Comparison of ENCODE assay signal across 7 cellular contexts in genomic region chr19:14283813-14284520, GRCh38.
A peak's percentile ranks its signal among the peaks of the same experiment; 100 is the strongest.
DNase-seq lines count a peak whose midpoint lies in the region; ATAC-seq and TF ChIP-seq lines count a peak whose summit lies in the region.
"Not testable (repeated sequence)": the region's sequence is repeated elsewhere in the genome, so short reads cannot be mapped to it uniquely, and the experiment has no call there.

No MANE protein-coding gene starts in this region.

- 0 out of 4 replicates have a peak overlapping the region, but pooled peaks of 1 of the 2 experiments have one; percentile 6 for H3K4me3 ChIP-seq in Panc1 (ENCODE audit: low read depth in 2 of 2, low read length in 2 of 2)

- H3K9me3 ChIP-seq in Panc1 (ENCODE audit: control insufficient read depth, insufficient read depth, low read depth, low read length) = not testable (repeated sequence)

- H3K27me3 Mint-ChIP-seq in activated naive CD4-positive, alpha-beta T cell treated with anti-CD3 and anti-CD28 coated beads, Interleukin-2, amount 10 ng/mL, durations not matched to agents 7 days and 5 days = peaks cover 17% of the 10 kb centered on the region
- peaks cover 0 to 14% (median 6%) of the 10 kb centered on the region in 3 donors for H3K27me3 Mint-ChIP-seq in naive B cell

- in situ Hi-C loops in GM13977 (cut with MboI; ENCODE audit: low pct_unique_long_range_greater_than_20kb, low sequenced_read_pairs, unreplicated experiment); Panc1 (cut with HindIII; ENCODE audit: low pct_unique_long_range_greater_than_20kb, low sequenced_read_pairs): not testable (repeated sequence)

- not testable (repeated sequence) for H3K27ac ChIP-seq in Panc1 (ENCODE audit: low read length)

- POLR2A ChIA-PET in Panc1 (lab: Charles Lee) = not testable (repeated sequence)

- CTCF ChIA-PET in Panc1 (lab: Charles Lee) = not testable (repeated sequence)
- CTCF ChIA-PET in activated naive CD4-positive, alpha-beta T cell treated with anti-CD3 and anti-CD28 coated beads, Interleukin-2, amount 10 ng/mL, durations not matched to agents 7 days and 5 days (lab: Charles Lee) = interaction anchor here (1.0 kb wide), 1 partner anchor 66 kb away, joined by 3 read pairs; no protein-coding TSS in a partner anchor

- ATAC-seq in GM21529 (IDR thresholded peaks at IDR 0.05; ENCODE audit: unreplicated experiment) (peak; percentile 85), HG03196 (IDR thresholded peaks at IDR 0.05; ENCODE audit: unreplicated experiment) (peak; percentile 96), Panc1 (peak; percentile 89), naive B cell (ENCODE audit: low read depth in 2 of 2) (peak in 1 of 2 donors; percentile 30)

- H3K27ac Mint-ChIP-seq in activated naive CD4-positive, alpha-beta T cell treated with anti-CD3 and anti-CD28 coated beads, Interleukin-2, amount 10 ng/mL, durations not matched to agents 7 days and 5 days = peak overlapping the region; percentile 78
- peak overlapping the region in 3 of 6 donors; percentile 18 to 37 (median 22) for H3K27ac Mint-ChIP-seq in naive B cell

- H3K36me3 Mint-ChIP-seq in activated naive CD4-positive, alpha-beta T cell treated with anti-CD3 and anti-CD28 coated beads, Interleukin-2, amount 10 ng/mL, durations not matched to agents 7 days and 5 days; naive B cell: not testable (repeated sequence)

- not testable (repeated sequence) for H3K27me3 ChIP-seq in Panc1 (ENCODE audit: control insufficient read depth, insufficient read depth, low read length)

- not testable (repeated sequence) for BruUV-seq in Panc1 (replicated peaks; lab: Mats Ljungman, UMichigan)

- DNase-seq in GM13977 (ENCODE audit: low spot score) (peak; percentile 73), fibroblast of peridontal ligament (ENCODE audit: extremely low read depth) (peak; percentile 91)
- not testable (repeated sequence) for DNase-seq in Panc1 (ENCODE audit: low read depth, low spot score); naive B cell
- peak; percentile 48 for DNase-seq in activated naive CD4-positive, alpha-beta T cell treated with anti-CD3 and anti-CD28 coated beads, Interleukin-2, amount 10 ng/mL, durations not matched to agents 7 days and 5 days

- peaks cover 23% of the 10 kb centered on the region for H3K4me1 Mint-ChIP-seq in activated naive CD4-positive, alpha-beta T cell treated with anti-CD3 and anti-CD28 coated beads, Interleukin-2, amount 10 ng/mL, durations not matched to agents 7 days and 5 days
- H3K4me1 Mint-ChIP-seq in naive B cell = peaks cover 6 to 12% (median 12%) of the 10 kb centered on the region in 3 donors

- intact Hi-C loops in Panc1 (cut with micrococcal nuclease; ENCODE audit: unreplicated experiment) = not testable (repeated sequence)

- H3K4me3 Mint-ChIP-seq in activated naive CD4-positive, alpha-beta T cell treated with anti-CD3 and anti-CD28 coated beads, Interleukin-2, amount 10 ng/mL, durations not matched to agents 7 days and 5 days = not testable (repeated sequence)
- peak overlapping the region in 5 of 8 donors; percentile 19 to 64 (median 57) for H3K4me3 Mint-ChIP-seq in naive B cell

- H3K36me3 ChIP-seq in Panc1 (ENCODE audit: control insufficient read depth, insufficient read depth, low read length) = not testable (repeated sequence)

- not testable (repeated sequence) for TF ChIP-seq CTCF in GM13977 (IDR thresholded peaks at IDR 0.05; ENCODE audit: extremely low read depth, insufficient read depth, missing control alignments); Panc1 (IDR thresholded peaks at IDR 0.05)

- not testable (repeated sequence) for H3K9me3 Mint-ChIP-seq in activated naive CD4-positive, alpha-beta T cell treated with anti-CD3 and anti-CD28 coated beads, Interleukin-2, amount 10 ng/mL, durations not matched to agents 7 days and 5 days; naive B cell

- H3K4me1 ChIP-seq in Panc1 (ENCODE audit: control insufficient read depth, insufficient read depth, low read length) = not testable (repeated sequence)
